In the genomic region with DNA sequence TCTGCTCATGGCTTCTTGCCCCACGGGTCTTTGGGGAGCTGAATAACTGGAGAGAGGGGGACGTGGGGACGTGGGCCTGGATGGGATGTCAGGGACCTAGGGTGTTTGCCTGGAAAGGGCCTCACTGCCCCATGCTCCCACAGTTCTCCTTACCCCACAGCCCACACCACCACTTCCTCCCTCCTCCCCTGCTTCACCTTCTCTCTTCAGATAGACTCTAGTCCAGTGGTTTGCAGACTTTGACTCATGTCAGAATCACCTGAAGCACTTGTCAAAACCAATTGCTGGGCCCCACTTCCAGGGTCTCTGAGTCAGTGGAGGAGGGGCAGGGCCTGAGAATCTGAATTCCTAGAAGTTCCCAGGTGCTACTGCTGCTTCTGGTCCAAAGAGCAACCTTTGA, we compare ENCODE assay signal across 26 cellular contexts.
DNase-seq lines count a peak whose midpoint lies in the region; ATAC-seq and TF ChIP-seq lines count a peak whose summit lies in the region.
"Had no signal": no experiment of that assay in that cellular context is flagged by ENCODE, and none has a peak within 500 bp of the region (broad histone marks: within the 10 kb centered on the region; RNA-seq: fewer than 3 reads in every experiment).

No MANE protein-coding gene starts in this region.

- intact Hi-C loops in spleen (cut with DNase I; ENCODE audit: low total_unique reads) = no loop called here

- H3K4me3 ChIP-seq in NB4 (ENCODE audit: low read depth, low read length) = no peak overlapping the region
- H3K4me3 ChIP-seq in spleen = no peak overlapping the region
- H3K4me3 ChIP-seq in gastroesophageal sphincter = no peak overlapping the region
- H3K4me3 ChIP-seq: left ventricle myocardium inferior, PC-9, right lobe of liver, suprapubic skin, upper lobe of right lung had no signal

- WGBS in spleen, 5 donors = 52 to 78% (median 77%) methylated on average over 3 of the region's 3 CpGs
- 100% methylated on average over 2 of the region's 3 CpGs; no CpG with 5 or more reads in 1 of the 2 donors for WGBS in gastroesophageal sphincter (ENCODE audit: low coverage in 1 of 2), 2 donors

- POLR2A ChIA-PET in activated CD4-positive, alpha-beta T cell treated with anti-CD3 and anti-CD28 coated beads, Interleukin-2, amount 10 ng/mL, durations not matched to agents 7 days and 5 days (lab: Charles Lee) = no interaction called here

- H3K4me1 ChIP-seq in spleen (peaks cover 0 to 13% (median 10%) of the 10 kb centered on the region in 6 donors), gastroesophageal sphincter (peaks cover 0 to 23% (median 0%) of the 10 kb centered on the region in 3 donors)
- H3K4me1 ChIP-seq: right lobe of liver had no signal

- H3K27ac Mint-ChIP-seq in activated CD4-positive, alpha-beta T cell treated with anti-CD3 and anti-CD28 coated beads, Interleukin-2, amount 10 ng/mL, durations not matched to agents 7 days and 5 days = peak overlapping the region; percentile 63
- no peak overlapping the region for H3K27ac Mint-ChIP-seq in activated naive CD8-positive, alpha-beta T cell treated with anti-CD3 and anti-CD28 coated beads, Interleukin-2, amount 50 U/mL, for 24 hours

- DNase-seq in activated CD4-positive, alpha-beta T cell treated with anti-CD3 and anti-CD28 coated beads, Interleukin-2, amount 10 ng/mL, durations not matched to agents 7 days and 5 days = peak; percentile 8
- no peak for DNase-seq in activated CD4-positive, alpha-beta T cell treated with anti-CD3 and anti-CD28 coated beads for 1 hour
- DNase-seq in NB4 (ENCODE audit: low read depth) (peak; percentile 28), spleen (peak; percentile 27), HuH-7.5 (ENCODE audit: low spot score) (no peak), left lobe of liver (ENCODE audit: low spot score) (no peak)
- no peak for DNase-seq in activated naive CD8-positive, alpha-beta T cell treated with anti-CD3 and anti-CD28 coated beads, Interleukin-2, amount 50 U/mL, for 24 hours
- DNase-seq: central memory CD4-positive, alpha-beta T cell; cortex of kidney; DND-41; effector memory CD8-positive, alpha-beta T cell; left ventricle myocardium inferior; NCI-H1436 treated with DMSO at 0.1 percent for 48 hours; NCI-H2081 treated with DMSO at 0.1 percent for 48 hours; NCI-H226; NCI-H526 treated with DMSO at 0.1 percent for 48 hours; NK-92 treated with Interleukin-12 subunit alpha and Interleukin-12 subunit beta, amount 100 ng/mL, for 24 hours; PC-9; right lobe of liver; SK-N-SH; upper lobe of right lung had no signal

- H3K36me3 ChIP-seq in spleen = no peaks in the 10 kb centered on the region
- no peaks in the 10 kb centered on the region for H3K36me3 ChIP-seq in gastroesophageal sphincter
- H3K36me3 ChIP-seq: left ventricle myocardium inferior, right lobe of liver, suprapubic skin, upper lobe of right lung had no signal

- H3K9me3 Mint-ChIP-seq in activated CD4-positive, alpha-beta T cell treated with anti-CD3 and anti-CD28 coated beads, Interleukin-2, amount 10 ng/mL, durations not matched to agents 7 days and 5 days = no peaks in the 10 kb centered on the region
- H3K9me3 Mint-ChIP-seq in activated naive CD8-positive, alpha-beta T cell treated with anti-CD3 and anti-CD28 coated beads, Interleukin-2, amount 50 U/mL, for 24 hours = no peaks in the 10 kb centered on the region
- H3K9me3 Mint-ChIP-seq: effector memory CD8-positive, alpha-beta T cell had no signal

- TF ChIP-seq EP300 in gastroesophageal sphincter (IDR thresholded peaks at IDR 0.05) = no peak

- no peak overlapping the region for H3K4me3 Mint-ChIP-seq in activated CD4-positive, alpha-beta T cell treated with anti-CD3 and anti-CD28 coated beads, Interleukin-2, amount 10 ng/mL, durations not matched to agents 7 days and 5 days
- no peak overlapping the region for H3K4me3 Mint-ChIP-seq in activated naive CD8-positive, alpha-beta T cell treated with anti-CD3 and anti-CD28 coated beads, Interleukin-2, amount 50 U/mL, for 24 hours
- H3K4me3 Mint-ChIP-seq: activated naive CD8-positive, alpha-beta T cell; CD14-positive monocyte; effector memory CD8-positive, alpha-beta T cell had no signal

- peak; percentile 45 for ATAC-seq in activated naive CD8-positive, alpha-beta T cell treated with anti-CD3 and anti-CD28 coated beads, Interleukin-2, amount 50 U/mL, for 24 hours
- ATAC-seq in gastroesophageal sphincter = no peak
- ATAC-seq in left lobe of liver = no peak
- ATAC-seq: effector memory CD8-positive, alpha-beta T cell; right lobe of liver; Right ventricle myocardium inferior; upper lobe of right lung had no signal

- TF ChIP-seq CTCF in NB4 (IDR thresholded peaks at IDR 0.05; ENCODE audit: low read depth, low read length) (no peak), spleen (IDR thresholded peaks at IDR 0.05 in 8 of 11, conservative IDR thresholded peaks at IDR 0.05 in 3 of 11) (no peak), gastroesophageal sphincter (IDR thresholded peaks at IDR 0.05) (no peak)

- H3K27me3 Mint-ChIP-seq in activated CD4-positive, alpha-beta T cell treated with anti-CD3 and anti-CD28 coated beads, Interleukin-2, amount 10 ng/mL, durations not matched to agents 7 days and 5 days = no peaks in the 10 kb centered on the region
- H3K27me3 Mint-ChIP-seq in activated naive CD8-positive, alpha-beta T cell treated with anti-CD3 and anti-CD28 coated beads, Interleukin-2, amount 50 U/mL, for 24 hours = no peaks in the 10 kb centered on the region
- H3K27me3 Mint-ChIP-seq: activated naive CD8-positive, alpha-beta T cell had no signal

- CTCF ChIA-PET in activated CD4-positive, alpha-beta T cell treated with anti-CD3 and anti-CD28 coated beads, Interleukin-2, amount 10 ng/mL, durations not matched to agents 7 days and 5 days (lab: Charles Lee) = interaction anchor here (1.2 to 1.3 kb wide), 2 partner anchors 11 to 39 kb away, joined by 3 read pairs; no protein-coding TSS in a partner anchor

- H3K36me3 Mint-ChIP-seq in activated CD4-positive, alpha-beta T cell treated with anti-CD3 and anti-CD28 coated beads, Interleukin-2, amount 10 ng/mL, durations not matched to agents 7 days and 5 days (ENCODE audit: low read depth) = peaks cover 4% of the 10 kb centered on the region
- H3K36me3 Mint-ChIP-seq in activated naive CD8-positive, alpha-beta T cell treated with anti-CD3 and anti-CD28 coated beads, Interleukin-2, amount 50 U/mL, for 24 hours (ENCODE audit: low read depth) = no peaks in the 10 kb centered on the region
- H3K36me3 Mint-ChIP-seq: activated naive CD8-positive, alpha-beta T cell had no signal

- H3K27me3 ChIP-seq in spleen (replicated peaks in 1 of 7) (no peaks in the 10 kb centered on the region), gastroesophageal sphincter (no peaks in the 10 kb centered on the region)
- H3K27me3 ChIP-seq: right lobe of liver, upper lobe of right lung had no signal

- H3K9me3 ChIP-seq in spleen (no peaks in the 10 kb centered on the region), gastroesophageal sphincter (no peaks in the 10 kb centered on the region)
- H3K9me3 ChIP-seq: left ventricle myocardium inferior, right lobe of liver, SK-N-SH, suprapubic skin, upper lobe of right lung had no signal

- peaks cover 27% of the 10 kb centered on the region for H3K4me1 Mint-ChIP-seq in activated CD4-positive, alpha-beta T cell treated with anti-CD3 and anti-CD28 coated beads, Interleukin-2, amount 10 ng/mL, durations not matched to agents 7 days and 5 days
- peaks cover 11% of the 10 kb centered on the region for H3K4me1 Mint-ChIP-seq in activated naive CD8-positive, alpha-beta T cell treated with anti-CD3 and anti-CD28 coated beads, Interleukin-2, amount 50 U/mL, for 24 hours

- TF ChIP-seq POLR2A in NB4 (IDR thresholded peaks at IDR 0.05; ENCODE audit: extremely low read depth, insufficient read length) (no peak), spleen (IDR thresholded peaks at IDR 0.05) (no peak), gastroesophageal sphincter (IDR thresholded peaks at IDR 0.05) (no peak)

- no peak overlapping the region for H3K27ac ChIP-seq in spleen
- H3K27ac ChIP-seq in gastroesophageal sphincter = no peak overlapping the region
- H3K27ac ChIP-seq: left ventricle myocardium inferior, PC-9, right lobe of liver, suprapubic skin, upper lobe of right lung had no signal

Comparison
In these comparisons a context has a peak if more than half of its experiments do, and no peak if none do; other contexts are left out.
1. DNase-seq: peak in activated CD4-positive, alpha-beta T cell treated with anti-CD3 and anti-CD28 coated beads, Interleukin-2, amount 10 ng/mL, durations not matched to agents 7 days and 5 days (single experiment), NB4 (single experiment) and spleen (single experiment); none in activated CD4-positive, alpha-beta T cell treated with anti-CD3 and anti-CD28 coated beads for 1 hour (single experiment), activated naive CD8-positive, alpha-beta T cell treated with anti-CD3 and anti-CD28 coated beads, Interleukin-2, amount 50 U/mL, for 24 hours (single experiment), HuH-7.5 (single experiment) and left lobe of liver (single experiment).